Comparison of ENCODE assay signal across 1 cellular context in the genomic region with DNA sequence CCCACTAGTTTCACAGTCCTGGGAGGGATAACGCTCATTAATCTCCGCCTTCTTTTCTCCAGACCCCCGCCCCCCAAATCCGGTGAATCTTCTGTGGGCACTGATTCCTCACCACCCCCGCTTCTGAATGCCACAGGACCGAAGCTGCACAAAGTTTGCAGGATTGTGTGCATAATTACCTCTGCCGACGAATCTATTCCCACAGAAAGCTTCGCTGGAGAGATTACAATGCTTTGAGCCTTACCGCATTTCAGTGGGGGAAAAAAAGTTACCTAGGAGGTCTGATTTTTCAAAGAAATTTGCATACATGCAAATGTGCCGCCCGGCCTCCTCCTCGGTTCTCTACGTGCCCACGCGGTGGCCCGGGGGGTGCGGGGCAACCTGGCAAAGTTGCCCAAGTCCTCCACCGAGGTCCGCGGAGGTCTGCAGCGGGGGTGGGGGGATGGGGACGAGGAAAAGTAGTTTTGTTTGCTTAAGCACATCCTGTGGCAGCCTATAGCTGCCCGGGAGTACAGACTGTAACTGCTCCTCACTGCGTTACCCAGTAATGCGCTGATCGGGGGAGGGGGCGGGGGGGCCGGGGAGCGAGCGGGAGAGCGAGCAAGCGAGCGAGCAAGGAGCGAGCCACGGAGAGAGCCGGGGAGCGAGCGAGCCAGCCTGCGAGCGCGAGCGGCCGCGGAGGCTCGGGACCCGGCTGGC.
TF ChIP-seq lines count a peak whose summit lies in the region.

No MANE protein-coding gene starts in this region.

TF ChIP-seq in HepG2, 621 proteins besides CTCF, POLR2A, EP300 and RAD21 (continued from another document and continues in another):
- TF ChIP-seq RELA (CRISPR knock-in tag; IDR thresholded peaks at IDR 0.05) (no peak), ZNF501 (CRISPR knock-in tag; IDR thresholded peaks at IDR 0.05) (peak; percentile 25; the same call in 1 of the 2 replicates), GATAD1 (CRISPR knock-in tag; IDR thresholded peaks at IDR 0.05) (no peak), THAP8 (CRISPR knock-in tag; IDR thresholded peaks at IDR 0.05; ENCODE audit: borderline replicate concordance) (no peak), AGO2 (optimal IDR thresholded peaks at IDR 0.05; ENCODE audit: low read depth, low read length) (no peak), CHD2 (IDR thresholded peaks at IDR 0.05; ENCODE audit: low read depth, low read length) (no peak; the same call in 1 of the 2 replicates), HNRNPL (IDR thresholded peaks at IDR 0.05; ENCODE audit: low read depth, low read length) (peak; percentile 92), REST (IDR thresholded peaks at IDR 0.05; ENCODE audit: borderline replicate concordance in 1 of 2, low read depth in 1 of 2, low read length in 2 of 2) (no peak; a peak in 1 of 4 replicates), ZNF781 (CRISPR knock-in tag; IDR thresholded peaks at IDR 0.05; ENCODE audit: borderline replicate concordance, not compliant biosample characterization) (no peak), ZNF549 (CRISPR knock-in tag; IDR thresholded peaks at IDR 0.05) (no peak), HNF4G (IDR thresholded peaks at IDR 0.05; ENCODE audit: borderline replicate concordance, low read depth, low read length) (no peak), HNF4G (CRISPR knock-in tag; IDR thresholded peaks at IDR 0.05; ENCODE audit: borderline replicate concordance, low read depth) (0 out of 2 replicates have a peak, but pooled peaks have one; percentile 31), ZNF496 (CRISPR knock-in tag; IDR thresholded peaks at IDR 0.05; ENCODE audit: insufficient replicate concordance) (no peak), NR1H2 (CRISPR knock-in tag; IDR thresholded peaks at IDR 0.05; ENCODE audit: borderline replicate concordance, low read depth) (no peak), KDM2A (CRISPR knock-in tag; IDR thresholded peaks at IDR 0.05; ENCODE audit: borderline replicate concordance, low read depth) (peak; percentile 51), ZBTB49 (CRISPR knock-in tag; IDR thresholded peaks at IDR 0.05; ENCODE audit: borderline replicate concordance) (no peak), STAT6 (CRISPR knock-in tag; IDR thresholded peaks at IDR 0.05; ENCODE audit: borderline replicate concordance) (no peak), ZFP37 (CRISPR knock-in tag; IDR thresholded peaks at IDR 0.05; ENCODE audit: borderline replicate concordance) (no peak), SMC3 (IDR thresholded peaks at IDR 0.05; ENCODE audit: low read length) (no peak), NR2F2 (IDR thresholded peaks at IDR 0.05; ENCODE audit: borderline replicate concordance, low read depth) (peak; percentile 23; the same call in 1 of the 2 replicates), FOXP1 (IDR thresholded peaks at IDR 0.05) (no peak), FOXP1 (CRISPR knock-in tag; IDR thresholded peaks at IDR 0.05) (0 out of 2 replicates have a peak, but pooled peaks have one; percentile 14), ZNF879 (CRISPR knock-in tag; IDR thresholded peaks at IDR 0.05) (no peak), HOXA3 (CRISPR knock-in tag; IDR thresholded peaks at IDR 0.05) (peak; percentile 1; the same call in 1 of the 2 replicates), HNRNPLL (IDR thresholded peaks at IDR 0.05; ENCODE audit: low read depth, low read length, poor library complexity, severe bottlenecking) (no peak), PPARG (CRISPR knock-in tag; conservative IDR thresholded peaks at IDR 0.05) (no peak), FOXO1 (CRISPR knock-in tag; IDR thresholded peaks at IDR 0.05) (no peak), ZNF367 (CRISPR knock-in tag; IDR thresholded peaks at IDR 0.05; ENCODE audit: borderline replicate concordance) (no peak), ZBED4 (CRISPR knock-in tag; IDR thresholded peaks at IDR 0.05; ENCODE audit: borderline replicate concordance) (no peak), ZNF44 (CRISPR knock-in tag; IDR thresholded peaks at IDR 0.05) (no peak), RFX3 (CRISPR knock-in tag; IDR thresholded peaks at IDR 0.05) (no peak), PBX2 (CRISPR knock-in tag; IDR thresholded peaks at IDR 0.05) (no peak), ZNF281 (CRISPR knock-in tag; IDR thresholded peaks at IDR 0.05; ENCODE audit: borderline replicate concordance) (peak; percentile 92), RBM22 (optimal IDR thresholded peaks at IDR 0.05; ENCODE audit: low read length) (no peak), ZNF431 (CRISPR knock-in tag; IDR thresholded peaks at IDR 0.05; ENCODE audit: borderline replicate concordance, low read depth) (no peak), ZBTB7A (CRISPR knock-in tag; IDR thresholded peaks at IDR 0.05) (no peak), POLR2AphosphoS2 (IDR thresholded peaks at IDR 0.05; ENCODE audit: low read depth, low read length) (no peak)
- TF ChIP-seq, protein P1, sequence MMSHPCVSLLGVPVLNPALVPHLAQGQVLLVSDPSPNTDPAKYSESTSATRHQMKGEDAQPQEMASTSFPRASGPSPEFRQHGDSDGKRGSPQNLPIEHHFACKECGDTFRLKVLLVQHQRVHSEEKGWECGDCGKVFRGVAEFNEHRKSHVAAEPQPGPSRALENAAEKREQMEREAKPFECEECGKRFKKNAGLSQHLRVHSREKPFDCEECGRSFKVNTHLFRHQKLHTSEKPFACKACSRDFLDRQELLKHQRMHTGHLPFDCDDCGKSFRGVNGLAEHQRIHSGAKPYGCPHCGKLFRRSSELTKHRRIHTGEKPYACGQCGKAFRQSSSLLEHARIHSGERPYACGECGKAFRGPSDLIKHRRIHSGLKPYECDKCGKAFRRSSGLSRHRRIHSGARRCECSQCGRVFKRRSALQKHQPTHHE (CRISPR knock-in tag; IDR thresholded peaks at IDR 0.05; ENCODE audit: borderline replicate concordance), result no peak
